ENCODE assay signal across 12 cellular contexts in genomic region chr18:5582054-5582453, GRCh38. TPM values are rescaled to one million over a fixed set of nuclear protein-coding genes. Genes with fewer than 3 reads are reported as not detected.
DNase-seq lines count a peak whose midpoint lies in the region; TF ChIP-seq lines count a peak whose summit lies in the region.
"Had no signal": no experiment of that assay in that cellular context is flagged by ENCODE, and none has a peak within 500 bp of the region (broad histone marks: within the 10 kb centered on the region; RNA-seq: fewer than 3 reads in every experiment).

No MANE protein-coding gene starts in this region.

- WGBS in ovary, 3 donors = 2 to 12% (median 3%) methylated on average over 5 of the region's 5 CpGs

- H3K36me3 ChIP-seq in H7 (replicated peaks; ENCODE audit: control insufficient read depth, insufficient read depth, low read length) (no peaks in the 10 kb centered on the region), ovary (no peaks in the 10 kb centered on the region)

- H3K9me3 ChIP-seq in ovary = no peaks in the 10 kb centered on the region

- intact Hi-C loops in ovary (cut with DNase I) = no loop called here

- DNase-seq in H7 (peak; percentile 33), SK-N-DZ (ENCODE audit: low spot score) (peak; percentile 70), fibroblast of pulmonary artery (ENCODE audit: low read depth) (peak; percentile 43), ovary (peak in 3 of 5 donors; percentile 23 to 34 (median 24)), CD1c-positive myeloid dendritic cell (ENCODE audit: extremely low spot score) (no peak), NCI-H2029 treated with DMSO at 0.1 percent for 48 hours (lab: John Stamatoyannopoulos, UW) (no peak), Kasumi-1 (lab: John Stamatoyannopoulos, UW) (no peak)
- DNase-seq: activated CD4-positive, alpha-beta T cell treated with anti-CD3 and anti-CD28 coated beads for 1 hour; activated T-cell treated with anti-CD3 and anti-CD28 coated beads, Interleukin-2, amount 50 U/mL, for 1 hour; anterior cingulate cortex; GOT3; NCI-H146 had no signal

- no peak overlapping the region for H3K27ac ChIP-seq in ovary

- H3K27me3 ChIP-seq in H7 (ENCODE audit: control insufficient read depth, insufficient read depth, low read length) = no peaks in the 10 kb centered on the region; the same call in 1 of the 2 replicates
- H3K27me3 ChIP-seq in ovary = no peaks in the 10 kb centered on the region

- TF ChIP-seq POLR2A in ovary (IDR thresholded peaks at IDR 0.05) = no peak

- H3K4me1 ChIP-seq in ovary (ENCODE audit: insufficient read depth) = no peaks in the 10 kb centered on the region

- TF ChIP-seq CTCF in fibroblast of pulmonary artery (IDR thresholded peaks at IDR 0.05; ENCODE audit: low read length, missing control alignments) = no peak
- no peak for TF ChIP-seq CTCF in ovary (IDR thresholded peaks at IDR 0.05)

- TF ChIP-seq EP300 in ovary (IDR thresholded peaks at IDR 0.05) = no peak

- H3K4me3 ChIP-seq in H7 (ENCODE audit: insufficient read depth, low read depth, low read length) (no peak overlapping the region), fibroblast of pulmonary artery (replicated peaks; ENCODE audit: low read depth, low read length) (no peak overlapping the region), ovary (no peak overlapping the region)

RNA-seq across cellular contexts. Expression of gene EPB41L3, which starts 38.3 kb away (rescaled TPM):
- total RNA-seq in H7 (2014; rRNA removed; shearing (Covaris generic)) = 44.2 and 50.2 TPM in 2 replicates
- polyA plus RNA-seq in SK-N-DZ (2014; cell fraction: cytosol; rRNA removed) = 49.0 and 52.9 TPM in 2 replicates
- polyA plus RNA-seq in SK-N-DZ (2014; cell fraction: nucleus; rRNA removed) = 65.4 and 69.7 TPM in 2 replicates
- 10 to 100 TPM; 18.9 to 58.1 (median 29.5) TPM for total RNA-seq in ovary
- 10 to 100 TPM in 1 of 2 donors, 1 to 10 TPM in 1; 6.6 to 46.0 TPM for polyA plus RNA-seq in ovary

Comparison
In these comparisons a context has a peak if more than half of its experiments do, and no peak if none do; other contexts are left out.
1. DNase-seq: peak in H7 (single experiment), SK-N-DZ (single experiment), fibroblast of pulmonary artery (single experiment) and ovary (3 of 5); none in CD1c-positive myeloid dendritic cell (single experiment), NCI-H2029 treated with DMSO at 0.1 percent for 48 hours (single experiment) and Kasumi-1 (0 of 2).